In genomic region chr22:24433001-24433867, GRCh38 we compare ENCODE assay signal across 10 cellular contexts. TPM values are rescaled to one million over a fixed set of nuclear protein-coding genes. Genes with fewer than 3 reads are reported as not detected.
DNase-seq lines count a peak whose midpoint lies in the region; ATAC-seq and TF ChIP-seq lines count a peak whose summit lies in the region.
"Had no signal": no experiment of that assay in that cellular context is flagged by ENCODE, and none has a peak within 500 bp of the region (broad histone marks: within the 10 kb centered on the region; RNA-seq: fewer than 3 reads in every experiment).

No MANE protein-coding gene starts in this region.

- H3K36me3 Mint-ChIP-seq in activated naive CD4-positive, alpha-beta T cell treated with anti-CD3 and anti-CD28 coated beads for 36 hours (ENCODE audit: low read depth): peaks cover 34% of the 10 kb centered on the region
- H3K36me3 Mint-ChIP-seq in activated CD8-positive, alpha-beta T cell treated with anti-CD3 and anti-CD28 coated beads for 36 hours (ENCODE audit: low read depth): peaks cover 53% of the 10 kb centered on the region

- H3K27me3 Mint-ChIP-seq in activated naive CD4-positive, alpha-beta T cell treated with anti-CD3 and anti-CD28 coated beads for 36 hours (ENCODE audit: low read depth): no peaks in the 10 kb centered on the region
- H3K27me3 Mint-ChIP-seq in activated CD8-positive, alpha-beta T cell treated with anti-CD3 and anti-CD28 coated beads for 36 hours: no peaks in the 10 kb centered on the region

- H3K4me3 ChIP-seq in liver (ENCODE audit: low read depth in 1 of 3, low read length in 3 of 3): no peak overlapping the region
- no peak overlapping the region for H3K4me3 ChIP-seq in thyroid gland (replicated peaks in 1 of 3)
- H3K4me3 ChIP-seq: smooth muscle cell had no signal

- H3K27ac Mint-ChIP-seq in activated naive CD4-positive, alpha-beta T cell treated with anti-CD3 and anti-CD28 coated beads for 36 hours: peak overlapping the region; percentile 99
- peak overlapping the region; percentile 98 for H3K27ac Mint-ChIP-seq in activated CD8-positive, alpha-beta T cell treated with anti-CD3 and anti-CD28 coated beads for 36 hours

- ATAC-seq in activated CD8-positive, alpha-beta T cell treated with anti-CD3 and anti-CD28 coated beads for 36 hours: no peak

- intact Hi-C loops in activated naive CD4-positive, alpha-beta T cell treated with anti-CD3 and anti-CD28 coated beads for 36 hours (cut with micrococcal nuclease): loop anchor here (5.0 kb wide), 1 partner anchor 726 kb away; no protein-coding TSS in a partner anchor
- intact Hi-C loops in activated CD8-positive, alpha-beta T cell treated with anti-CD3 and anti-CD28 coated beads for 36 hours (cut with micrococcal nuclease): loop anchor here (5.0 kb wide), 1 partner anchor 54 kb away; no protein-coding TSS in a partner anchor
- intact Hi-C loops in thyroid gland (cut with DNase I): no loop called here

- TF ChIP-seq RAD21 in liver (IDR thresholded peaks at IDR 0.05): no peak

- no peaks in the 10 kb centered on the region for H3K9me3 Mint-ChIP-seq in activated naive CD4-positive, alpha-beta T cell treated with anti-CD3 and anti-CD28 coated beads for 36 hours
- H3K9me3 Mint-ChIP-seq in activated CD8-positive, alpha-beta T cell treated with anti-CD3 and anti-CD28 coated beads for 36 hours: no peaks in the 10 kb centered on the region

- H3K27ac ChIP-seq in liver (ENCODE audit: low read depth in 1 of 2, low read length in 2 of 2): peak overlapping the region; percentile 80 to 83
- peak overlapping the region in 2 of 3 donors; percentile 14 to 24 for H3K27ac ChIP-seq in thyroid gland

- peak overlapping the region; percentile 2 for H3K4me3 Mint-ChIP-seq in activated naive CD4-positive, alpha-beta T cell treated with anti-CD3 and anti-CD28 coated beads for 36 hours
- peak overlapping the region; percentile 93 for H3K4me3 Mint-ChIP-seq in activated CD8-positive, alpha-beta T cell treated with anti-CD3 and anti-CD28 coated beads for 36 hours

- TF ChIP-seq POLR2A in thyroid gland (IDR thresholded peaks at IDR 0.05): no peak

- CTCF ChIA-PET in activated naive CD4-positive, alpha-beta T cell treated with anti-CD3 and anti-CD28 coated beads for 36 hours (lab: Charles Lee): interaction anchor here (0.6 to 1.1 kb wide), 2 partner anchors 9 to 10 kb away, joined by 3 read pairs; no protein-coding TSS in a partner anchor
- CTCF ChIA-PET in activated CD8-positive, alpha-beta T cell treated with anti-CD3 and anti-CD28 coated beads for 36 hours (lab: Charles Lee): interaction anchor here (2.3 to 5.6 kb wide), 2 partner anchors 10 to 89 kb away, joined by 8 to 51 read pairs; no protein-coding TSS in a partner anchor

- DNase-seq in activated naive CD4-positive, alpha-beta T cell treated with anti-CD3 and anti-CD28 coated beads for 36 hours: no peak
- no peak for DNase-seq in activated naive CD4-positive, alpha-beta T cell treated with Interleukin-2 at 50 U/mL for 16 hours
- DNase-seq in activated CD8-positive, alpha-beta T cell treated with anti-CD3 and anti-CD28 coated beads for 36 hours: no peak
- DNase-seq in thyroid gland (no peak), NCI-H69 (lab: John Stamatoyannopoulos, UW) (no peak), GM10266 (ENCODE audit: extremely low spot score) (no peak), NCI-H526 treated with DMSO at 0.1 percent for 48 hours (lab: John Stamatoyannopoulos, UW) (no peak)
- DNase-seq: NCI-H187 had no signal

- H3K4me1 Mint-ChIP-seq in activated naive CD4-positive, alpha-beta T cell treated with anti-CD3 and anti-CD28 coated beads for 36 hours (ENCODE audit: low read depth): peaks cover 87% of the 10 kb centered on the region
- H3K4me1 Mint-ChIP-seq in activated CD8-positive, alpha-beta T cell treated with anti-CD3 and anti-CD28 coated beads for 36 hours (ENCODE audit: low read depth): peaks cover 87% of the 10 kb centered on the region

- TF ChIP-seq CTCF in activated CD8-positive, alpha-beta T cell treated with anti-CD3 and anti-CD28 coated beads for 36 hours (IDR thresholded peaks at IDR 0.05): no peak
- TF ChIP-seq CTCF in liver (IDR thresholded peaks at IDR 0.05; ENCODE audit: low read depth, low read length, missing input control) (no peak), thyroid gland (IDR thresholded peaks at IDR 0.05) (no peak), GM10266 (IDR thresholded peaks at IDR 0.05; ENCODE audit: control insufficient read depth, insufficient read depth, low read depth, missing control alignments) (no peak)

- H3K36me3 ChIP-seq in liver (ENCODE audit: control insufficient read depth in 4 of 4, insufficient read depth in 3 of 4, low read depth in 1 of 4, low read length in 3 of 4) (peaks cover 0 to 10% (median 4%) of the 10 kb centered on the region in 4 donors), thyroid gland (no peaks in the 10 kb centered on the region)

- H3K4me1 ChIP-seq in liver (ENCODE audit: control insufficient read depth in 4 of 4, insufficient read depth in 4 of 4, low read length in 3 of 4) (peaks cover 20 to 63% (median 37%) of the 10 kb centered on the region in 4 donors), thyroid gland (peaks cover 19 to 51% of the 10 kb centered on the region in 2 donors)

- H3K9me3 ChIP-seq in liver (ENCODE audit: control insufficient read depth in 4 of 4, low read length in 3 of 4): no peaks in the 10 kb centered on the region
- no peaks in the 10 kb centered on the region for H3K9me3 ChIP-seq in thyroid gland

- 93% methylated on average over 36 of the region's 36 CpGs for WGBS in liver
- WGBS in thyroid gland, 2 donors: 91 to 94% methylated on average over 16 to 18 of the region's 36 CpGs

- no peak overlapping the region for H3K9ac ChIP-seq in liver (ENCODE audit: low read depth in 1 of 2, low read length in 2 of 2)

- H3K27me3 ChIP-seq in liver (ENCODE audit: control insufficient read depth in 4 of 4, insufficient read depth in 4 of 4, low read length in 3 of 4) (no peaks in the 10 kb centered on the region), thyroid gland (no peaks in the 10 kb centered on the region)

- POLR2A ChIA-PET in activated CD8-positive, alpha-beta T cell treated with anti-CD3 and anti-CD28 coated beads for 36 hours (lab: Charles Lee): interaction anchor here (0.8 to 3.7 kb wide), 4 partner anchors 9 to 16 kb away, joined by 3 to 21 read pairs (median 12); no protein-coding TSS in a partner anchor

TF ChIP-seq in liver, 16 proteins besides CTCF, POLR2A, EP300 and RAD21:
- TF ChIP-seq HNF4G (IDR thresholded peaks at IDR 0.05) (no peak), YY1 (IDR thresholded peaks at IDR 0.05) (no peak), TAF1 (conservative IDR thresholded peaks at IDR 0.05) (no peak), ZBTB33 (IDR thresholded peaks at IDR 0.05) (no peak), MAX (IDR thresholded peaks at IDR 0.05) (no peak), FOXA1 (IDR thresholded peaks at IDR 0.05) (no peak), NR2F2 (IDR thresholded peaks at IDR 0.05) (no peak), EGR1 (IDR thresholded peaks at IDR 0.05; ENCODE audit: low read depth in 2 of 2) (no peak)
- TF ChIP-seq, protein P1, sequence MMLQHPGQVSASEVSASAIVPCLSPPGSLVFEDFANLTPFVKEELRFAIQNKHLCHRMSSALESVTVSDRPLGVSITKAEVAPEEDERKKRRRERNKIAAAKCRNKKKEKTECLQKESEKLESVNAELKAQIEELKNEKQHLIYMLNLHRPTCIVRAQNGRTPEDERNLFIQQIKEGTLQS (IDR thresholded peaks at IDR 0.05): no peak

RNA-seq across cellular contexts. Expression of gene ADORA2A, which starts 5.8 kb away (rescaled TPM):
- 10 to 100 TPM; 37.6 to 38.0 TPM for total RNA-seq in activated naive CD4-positive, alpha-beta T cell treated with anti-CD3 and anti-CD28 coated beads for 36 hours
- total RNA-seq in activated CD8-positive, alpha-beta T cell treated with anti-CD3 and anti-CD28 coated beads for 36 hours: 10 to 100 TPM; 41.4 to 42.9 TPM
- 1 to 10 TPM; 4.4 to 5.4 TPM for total RNA-seq in liver
- polyA plus RNA-seq in liver: 1 to 10 TPM; 3.4 to 3.5 TPM
- total RNA-seq in thyroid gland: 1 to 10 TPM; 1.4 to 3.0 (median 2.5) TPM

Comparison
In these comparisons a context has a peak if more than half of its experiments do, and no peak if none do; other contexts are left out.
1. RNA of gene ADORA2A, which starts 5.8 kb away (total RNA-seq): 41.4 to 42.9 TPM in activated CD8-positive, alpha-beta T cell treated with anti-CD3 and anti-CD28 coated beads for 36 hours and 37.6 to 38.0 TPM in activated naive CD4-positive, alpha-beta T cell treated with anti-CD3 and anti-CD28 coated beads for 36 hours; 4.4 to 5.4 TPM in liver and 1.4 to 3.0 TPM in thyroid gland; every median in the first group is over 4 times any median in the second.